In the genomic region with DNA sequence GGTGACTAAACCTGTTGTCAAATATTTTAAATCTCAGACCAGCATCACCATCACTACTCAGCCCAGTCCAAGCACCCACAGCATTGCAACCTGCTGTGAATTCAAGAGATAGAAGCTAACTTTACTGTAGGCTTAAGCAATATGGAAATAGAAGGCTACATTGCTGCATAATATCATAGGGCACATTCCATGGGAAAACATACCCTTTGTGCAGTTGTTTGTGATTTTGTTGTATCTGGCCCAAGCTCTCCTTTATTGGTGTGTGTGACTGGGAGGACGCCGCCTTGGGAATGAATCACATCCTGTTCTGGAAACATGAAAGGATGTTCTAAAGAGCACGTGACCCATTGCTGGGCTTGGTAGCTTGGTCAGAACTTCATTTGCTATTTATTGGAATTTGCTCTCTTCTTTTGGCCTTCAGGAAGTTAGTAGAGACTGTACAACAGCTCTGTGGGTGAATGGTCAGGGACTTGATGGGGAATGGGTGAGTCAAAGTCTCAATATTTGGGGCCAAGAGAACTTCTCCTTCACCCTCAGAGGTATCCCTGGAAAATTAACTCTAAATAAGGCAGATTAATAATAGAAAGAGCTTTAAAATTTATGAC, we compare ENCODE assay signal across 1 cellular context.
A peak's percentile ranks its signal among the peaks of the same experiment; 100 is the strongest.
TF ChIP-seq lines count a peak whose summit lies in the region.

No MANE protein-coding gene starts in this region.

TF ChIP-seq in HepG2, 621 proteins besides CTCF, POLR2A, EP300 and RAD21 (continued from another document):
- TF ChIP-seq, protein P1, sequence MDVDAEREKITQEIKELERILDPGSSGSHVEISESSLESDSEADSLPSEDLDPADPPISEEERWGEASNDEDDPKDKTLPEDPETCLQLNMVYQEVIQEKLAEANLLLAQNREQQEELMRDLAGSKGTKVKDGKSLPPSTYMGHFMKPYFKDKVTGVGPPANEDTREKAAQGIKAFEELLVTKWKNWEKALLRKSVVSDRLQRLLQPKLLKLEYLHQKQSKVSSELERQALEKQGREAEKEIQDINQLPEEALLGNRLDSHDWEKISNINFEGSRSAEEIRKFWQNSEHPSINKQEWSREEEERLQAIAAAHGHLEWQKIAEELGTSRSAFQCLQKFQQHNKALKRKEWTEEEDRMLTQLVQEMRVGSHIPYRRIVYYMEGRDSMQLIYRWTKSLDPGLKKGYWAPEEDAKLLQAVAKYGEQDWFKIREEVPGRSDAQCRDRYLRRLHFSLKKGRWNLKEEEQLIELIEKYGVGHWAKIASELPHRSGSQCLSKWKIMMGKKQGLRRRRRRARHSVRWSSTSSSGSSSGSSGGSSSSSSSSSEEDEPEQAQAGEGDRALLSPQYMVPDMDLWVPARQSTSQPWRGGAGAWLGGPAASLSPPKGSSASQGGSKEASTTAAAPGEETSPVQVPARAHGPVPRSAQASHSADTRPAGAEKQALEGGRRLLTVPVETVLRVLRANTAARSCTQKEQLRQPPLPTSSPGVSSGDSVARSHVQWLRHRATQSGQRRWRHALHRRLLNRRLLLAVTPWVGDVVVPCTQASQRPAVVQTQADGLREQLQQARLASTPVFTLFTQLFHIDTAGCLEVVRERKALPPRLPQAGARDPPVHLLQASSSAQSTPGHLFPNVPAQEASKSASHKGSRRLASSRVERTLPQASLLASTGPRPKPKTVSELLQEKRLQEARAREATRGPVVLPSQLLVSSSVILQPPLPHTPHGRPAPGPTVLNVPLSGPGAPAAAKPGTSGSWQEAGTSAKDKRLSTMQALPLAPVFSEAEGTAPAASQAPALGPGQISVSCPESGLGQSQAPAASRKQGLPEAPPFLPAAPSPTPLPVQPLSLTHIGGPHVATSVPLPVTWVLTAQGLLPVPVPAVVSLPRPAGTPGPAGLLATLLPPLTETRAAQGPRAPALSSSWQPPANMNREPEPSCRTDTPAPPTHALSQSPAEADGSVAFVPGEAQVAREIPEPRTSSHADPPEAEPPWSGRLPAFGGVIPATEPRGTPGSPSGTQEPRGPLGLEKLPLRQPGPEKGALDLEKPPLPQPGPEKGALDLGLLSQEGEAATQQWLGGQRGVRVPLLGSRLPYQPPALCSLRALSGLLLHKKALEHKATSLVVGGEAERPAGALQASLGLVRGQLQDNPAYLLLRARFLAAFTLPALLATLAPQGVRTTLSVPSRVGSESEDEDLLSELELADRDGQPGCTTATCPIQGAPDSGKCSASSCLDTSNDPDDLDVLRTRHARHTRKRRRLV (CRISPR knock-in tag; IDR thresholded peaks at IDR 0.05): peak; percentile 42; the same call in 1 of the 2 replicates
- TF ChIP-seq, protein P2, sequence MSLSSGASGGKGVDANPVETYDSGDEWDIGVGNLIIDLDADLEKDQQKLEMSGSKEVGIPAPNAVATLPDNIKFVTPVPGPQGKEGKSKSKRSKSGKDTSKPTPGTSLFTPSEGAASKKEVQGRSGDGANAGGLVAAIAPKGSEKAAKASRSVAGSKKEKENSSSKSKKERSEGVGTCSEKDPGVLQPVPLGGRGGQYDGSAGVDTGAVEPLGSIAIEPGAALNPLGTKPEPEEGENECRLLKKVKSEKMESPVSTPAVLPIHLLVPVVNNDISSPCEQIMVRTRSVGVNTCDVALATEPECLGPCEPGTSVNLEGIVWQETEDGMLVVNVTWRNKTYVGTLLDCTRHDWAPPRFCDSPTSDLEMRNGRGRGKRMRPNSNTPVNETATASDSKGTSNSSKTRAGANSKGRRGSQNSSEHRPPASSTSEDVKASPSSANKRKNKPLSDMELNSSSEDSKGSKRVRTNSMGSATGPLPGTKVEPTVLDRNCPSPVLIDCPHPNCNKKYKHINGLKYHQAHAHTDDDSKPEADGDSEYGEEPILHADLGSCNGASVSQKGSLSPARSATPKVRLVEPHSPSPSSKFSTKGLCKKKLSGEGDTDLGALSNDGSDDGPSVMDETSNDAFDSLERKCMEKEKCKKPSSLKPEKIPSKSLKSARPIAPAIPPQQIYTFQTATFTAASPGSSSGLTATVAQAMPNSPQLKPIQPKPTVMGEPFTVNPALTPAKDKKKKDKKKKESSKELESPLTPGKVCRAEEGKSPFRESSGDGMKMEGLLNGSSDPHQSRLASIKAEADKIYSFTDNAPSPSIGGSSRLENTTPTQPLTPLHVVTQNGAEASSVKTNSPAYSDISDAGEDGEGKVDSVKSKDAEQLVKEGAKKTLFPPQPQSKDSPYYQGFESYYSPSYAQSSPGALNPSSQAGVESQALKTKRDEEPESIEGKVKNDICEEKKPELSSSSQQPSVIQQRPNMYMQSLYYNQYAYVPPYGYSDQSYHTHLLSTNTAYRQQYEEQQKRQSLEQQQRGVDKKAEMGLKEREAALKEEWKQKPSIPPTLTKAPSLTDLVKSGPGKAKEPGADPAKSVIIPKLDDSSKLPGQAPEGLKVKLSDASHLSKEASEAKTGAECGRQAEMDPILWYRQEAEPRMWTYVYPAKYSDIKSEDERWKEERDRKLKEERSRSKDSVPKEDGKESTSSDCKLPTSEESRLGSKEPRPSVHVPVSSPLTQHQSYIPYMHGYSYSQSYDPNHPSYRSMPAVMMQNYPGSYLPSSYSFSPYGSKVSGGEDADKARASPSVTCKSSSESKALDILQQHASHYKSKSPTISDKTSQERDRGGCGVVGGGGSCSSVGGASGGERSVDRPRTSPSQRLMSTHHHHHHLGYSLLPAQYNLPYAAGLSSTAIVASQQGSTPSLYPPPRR (CRISPR knock-in tag; IDR thresholded peaks at IDR 0.05; ENCODE audit: borderline replicate concordance): peak; percentile 37
- TF ChIP-seq YY1 (IDR thresholded peaks at IDR 0.05; ENCODE audit: insufficient read depth, insufficient replicate concordance, low read depth, low read length) (no peak), AGO2 (optimal IDR thresholded peaks at IDR 0.05; ENCODE audit: low read depth, low read length) (no peak), ZNF382 (CRISPR knock-in tag; IDR thresholded peaks at IDR 0.05; ENCODE audit: borderline replicate concordance) (no peak), FOXK2 (IDR thresholded peaks at IDR 0.05) (peak; percentile 72; the same call in 1 of the 2 replicates), NR3C1 (CRISPR knock-in tag; IDR thresholded peaks at IDR 0.05) (no peak), TEAD2 (CRISPR knock-in tag; IDR thresholded peaks at IDR 0.05) (no peak), ZNF510 (CRISPR knock-in tag; IDR thresholded peaks at IDR 0.05; ENCODE audit: low read depth) (0 out of 2 replicates have a peak, but pooled peaks have one; percentile 36), MBD4 (IDR thresholded peaks at IDR 0.05; ENCODE audit: borderline replicate concordance, low read length) (peak; percentile 53; the same call in 1 of the 2 replicates), FOXA1 (IDR thresholded peaks at IDR 0.05) (no peak), FOXA1 (CRISPR knock-in tag; IDR thresholded peaks at IDR 0.05) (peak; percentile 41), FOXO1 (CRISPR knock-in tag; IDR thresholded peaks at IDR 0.05) (peak; percentile 86; the same call in 1 of the 2 replicates), ZFP36L2 (CRISPR knock-in tag; IDR thresholded peaks at IDR 0.05) (0 out of 2 replicates have a peak, but pooled peaks have one; percentile 6)
- TF ChIP-seq, protein P3, sequence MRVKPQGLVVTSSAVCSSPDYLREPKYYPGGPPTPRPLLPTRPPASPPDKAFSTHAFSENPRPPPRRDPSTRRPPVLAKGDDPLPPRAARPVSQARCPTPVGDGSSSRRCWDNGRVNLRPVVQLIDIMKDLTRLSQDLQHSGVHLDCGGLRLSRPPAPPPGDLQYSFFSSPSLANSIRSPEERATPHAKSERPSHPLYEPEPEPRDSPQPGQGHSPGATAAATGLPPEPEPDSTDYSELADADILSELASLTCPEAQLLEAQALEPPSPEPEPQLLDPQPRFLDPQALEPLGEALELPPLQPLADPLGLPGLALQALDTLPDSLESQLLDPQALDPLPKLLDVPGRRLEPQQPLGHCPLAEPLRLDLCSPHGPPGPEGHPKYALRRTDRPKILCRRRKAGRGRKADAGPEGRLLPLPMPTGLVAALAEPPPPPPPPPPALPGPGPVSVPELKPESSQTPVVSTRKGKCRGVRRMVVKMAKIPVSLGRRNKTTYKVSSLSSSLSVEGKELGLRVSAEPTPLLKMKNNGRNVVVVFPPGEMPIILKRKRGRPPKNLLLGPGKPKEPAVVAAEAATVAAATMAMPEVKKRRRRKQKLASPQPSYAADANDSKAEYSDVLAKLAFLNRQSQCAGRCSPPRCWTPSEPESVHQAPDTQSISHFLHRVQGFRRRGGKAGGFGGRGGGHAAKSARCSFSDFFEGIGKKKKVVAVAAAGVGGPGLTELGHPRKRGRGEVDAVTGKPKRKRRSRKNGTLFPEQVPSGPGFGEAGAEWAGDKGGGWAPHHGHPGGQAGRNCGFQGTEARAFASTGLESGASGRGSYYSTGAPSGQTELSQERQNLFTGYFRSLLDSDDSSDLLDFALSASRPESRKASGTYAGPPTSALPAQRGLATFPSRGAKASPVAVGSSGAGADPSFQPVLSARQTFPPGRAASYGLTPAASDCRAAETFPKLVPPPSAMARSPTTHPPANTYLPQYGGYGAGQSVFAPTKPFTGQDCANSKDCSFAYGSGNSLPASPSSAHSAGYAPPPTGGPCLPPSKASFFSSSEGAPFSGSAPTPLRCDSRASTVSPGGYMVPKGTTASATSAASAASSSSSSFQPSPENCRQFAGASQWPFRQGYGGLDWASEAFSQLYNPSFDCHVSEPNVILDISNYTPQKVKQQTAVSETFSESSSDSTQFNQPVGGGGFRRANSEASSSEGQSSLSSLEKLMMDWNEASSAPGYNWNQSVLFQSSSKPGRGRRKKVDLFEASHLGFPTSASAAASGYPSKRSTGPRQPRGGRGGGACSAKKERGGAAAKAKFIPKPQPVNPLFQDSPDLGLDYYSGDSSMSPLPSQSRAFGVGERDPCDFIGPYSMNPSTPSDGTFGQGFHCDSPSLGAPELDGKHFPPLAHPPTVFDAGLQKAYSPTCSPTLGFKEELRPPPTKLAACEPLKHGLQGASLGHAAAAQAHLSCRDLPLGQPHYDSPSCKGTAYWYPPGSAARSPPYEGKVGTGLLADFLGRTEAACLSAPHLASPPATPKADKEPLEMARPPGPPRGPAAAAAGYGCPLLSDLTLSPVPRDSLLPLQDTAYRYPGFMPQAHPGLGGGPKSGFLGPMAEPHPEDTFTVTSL (CRISPR knock-in tag; IDR thresholded peaks at IDR 0.05; ENCODE audit: borderline replicate concordance): peak; percentile 77; the same call in 1 of the 2 replicates
- TF ChIP-seq, protein P4, sequence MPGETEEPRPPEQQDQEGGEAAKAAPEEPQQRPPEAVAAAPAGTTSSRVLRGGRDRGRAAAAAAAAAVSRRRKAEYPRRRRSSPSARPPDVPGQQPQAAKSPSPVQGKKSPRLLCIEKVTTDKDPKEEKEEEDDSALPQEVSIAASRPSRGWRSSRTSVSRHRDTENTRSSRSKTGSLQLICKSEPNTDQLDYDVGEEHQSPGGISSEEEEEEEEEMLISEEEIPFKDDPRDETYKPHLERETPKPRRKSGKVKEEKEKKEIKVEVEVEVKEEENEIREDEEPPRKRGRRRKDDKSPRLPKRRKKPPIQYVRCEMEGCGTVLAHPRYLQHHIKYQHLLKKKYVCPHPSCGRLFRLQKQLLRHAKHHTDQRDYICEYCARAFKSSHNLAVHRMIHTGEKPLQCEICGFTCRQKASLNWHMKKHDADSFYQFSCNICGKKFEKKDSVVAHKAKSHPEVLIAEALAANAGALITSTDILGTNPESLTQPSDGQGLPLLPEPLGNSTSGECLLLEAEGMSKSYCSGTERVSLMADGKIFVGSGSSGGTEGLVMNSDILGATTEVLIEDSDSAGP (CRISPR knock-in tag; IDR thresholded peaks at IDR 0.05; ENCODE audit: borderline replicate concordance): no peak; the same call in 1 of the 2 replicates
- TF ChIP-seq, protein P5, sequence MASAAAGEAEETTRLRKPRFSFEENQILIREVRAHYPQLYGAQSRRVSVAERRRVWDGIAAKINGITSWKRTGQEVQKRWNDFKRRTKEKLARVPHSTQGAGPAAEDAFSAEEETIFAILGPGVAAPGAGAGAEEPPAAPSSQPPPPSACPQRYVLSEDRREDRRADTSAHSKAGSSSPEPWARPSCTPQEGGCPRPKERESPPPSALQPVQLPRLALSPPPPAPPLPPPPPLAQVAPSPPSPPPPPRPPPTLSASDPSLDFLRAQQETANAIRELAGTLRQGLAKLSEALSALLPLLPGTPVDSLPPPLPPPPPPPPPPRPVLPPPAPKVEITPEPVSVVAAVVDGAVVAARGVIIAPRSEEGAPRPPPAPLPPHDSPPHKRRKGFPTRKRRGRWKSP (CRISPR knock-in tag; IDR thresholded peaks at IDR 0.05): peak; percentile 18; the same call in 1 of the 2 replicates
- TF ChIP-seq, protein P6, sequence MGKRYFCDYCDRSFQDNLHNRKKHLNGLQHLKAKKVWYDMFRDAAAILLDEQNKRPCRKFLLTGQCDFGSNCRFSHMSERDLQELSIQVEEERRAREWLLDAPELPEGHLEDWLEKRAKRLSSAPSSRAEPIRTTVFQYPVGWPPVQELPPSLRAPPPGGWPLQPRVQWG (CRISPR knock-in tag; IDR thresholded peaks at IDR 0.05; ENCODE audit: borderline replicate concordance, low read depth): no peak
